19 cellular contexts compared by ENCODE assay signal in the genomic region with DNA sequence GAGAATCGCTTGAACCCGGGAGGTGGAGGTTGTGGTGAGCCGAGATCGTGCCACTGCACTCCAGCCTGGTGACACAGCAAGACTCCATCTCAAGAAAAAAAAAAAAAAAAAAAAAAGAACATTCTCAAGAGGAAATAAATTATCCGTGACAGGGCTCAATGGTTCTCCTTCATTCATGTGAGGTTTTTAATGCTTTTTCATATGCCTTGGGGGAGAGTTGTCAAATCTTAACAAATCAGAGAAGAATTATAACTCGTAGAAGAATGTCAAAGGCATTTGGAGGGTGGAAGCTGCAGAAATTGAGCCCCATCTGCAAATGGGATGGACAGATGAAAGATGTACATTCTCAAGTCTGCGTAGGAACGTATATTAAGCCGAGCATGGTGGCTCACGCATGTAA.
"Had no signal": no experiment of that assay in that cellular context is flagged by ENCODE, and none has a peak within 500 bp of the region (broad histone marks: within the 10 kb centered on the region; RNA-seq: fewer than 3 reads in every experiment).

No MANE protein-coding gene starts in this region.

- H3K27ac ChIP-seq: esophagus squamous epithelium, parathyroid adenoma, thoracic aorta, VCaP had no signal

- H3K4me3 ChIP-seq: esophagus squamous epithelium, mucosa of descending colon, thoracic aorta had no signal

- DNase-seq: activated CD4-positive, alpha-beta T cell treated with anti-CD3 and anti-CD28 coated beads for 1 hour; activated CD4-positive, alpha-beta T cell treated with anti-CD3 and anti-CD28 coated beads, Interleukin-2, amount 50 U/mL, for 4 hours; activated naive CD4-positive, alpha-beta T cell; activated naive CD8-positive, alpha-beta T cell treated with anti-CD3 and anti-CD28 coated beads, Interleukin-2, amount 10 ng/mL, durations not matched to agents 7 days and 5 days; activated T-cell treated with anti-CD3 and anti-CD28 coated beads for 4 hours; anterior cingulate cortex; cortex of kidney; effector CD4-positive, alpha-beta T cell; esophagus squamous epithelium; hippocampal formation; kidney; left ventricle myocardium superior; mucosa of descending colon; naive thymus-derived CD4-positive, alpha-beta T cell; retina; stimulated activated CD4-positive, alpha-beta T cell treated with anti-CD3 and anti-CD28 coated beads, Interleukin-12 subunit alpha, Interleukin-12 subunit beta, amount 100 ng/mL, for 4 hours had no signal
